30 cellular contexts compared by ENCODE assay signal in the genomic region with DNA sequence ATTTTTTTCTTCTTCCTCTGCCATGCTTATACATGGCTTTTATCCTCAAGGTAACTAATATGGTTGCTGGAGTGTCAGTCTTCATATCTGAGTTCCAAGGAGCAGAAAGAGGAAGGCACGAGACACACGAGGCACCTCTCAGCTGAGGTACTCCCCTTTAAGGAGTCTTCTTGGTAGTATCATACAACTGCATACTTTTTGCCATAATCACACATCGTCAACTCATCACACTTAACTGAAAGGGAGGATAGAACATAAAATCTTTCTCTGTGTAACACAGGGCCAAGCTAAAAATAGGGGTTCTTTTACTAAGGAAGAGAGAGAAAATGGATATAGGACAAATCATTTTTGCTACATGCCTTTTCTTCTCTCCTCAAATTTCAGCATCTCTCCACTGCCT.
"Had no signal": no experiment of that assay in that cellular context is flagged by ENCODE, and none has a peak within 500 bp of the region (broad histone marks: within the 10 kb centered on the region; RNA-seq: fewer than 3 reads in every experiment).

No MANE protein-coding gene starts in this region.

- DNase-seq: activated CD4-positive, alpha-beta memory T cell treated with anti-CD3 and anti-CD28 coated beads for 36 hours; activated CD4-positive, alpha-beta T cell treated with anti-CD3 and anti-CD28 coated beads for 36 hours; activated CD4-positive, alpha-beta T cell treated with anti-CD3 and anti-CD28 coated beads, Interleukin-2, amount 10 ng/mL, durations not matched to agents 24 days and 14 days; activated CD4-positive, CD25-positive, alpha-beta regulatory T cell; activated CD4-positive, CD25-positive, alpha-beta regulatory T cell treated with anti-CD3 and anti-CD28 coated beads, Interleukin-2, amount 50 U/mL, for 72 hours; activated CD8-positive, alpha-beta memory T cell treated with anti-CD3 and anti-CD28 coated beads, Interleukin-2, amount 10 ng/mL, durations not matched to agents 7 days and 5 days; activated CD8-positive, alpha-beta memory T cell treated with anti-CD3 and anti-CD28 coated beads, Interleukin-2, amount 50 U/mL, for 4 hours; activated CD8-positive, alpha-beta T cell treated with anti-CD3 and anti-CD28 coated beads, Interleukin-2, amount 10 ng/mL, durations not matched to agents 7 days and 5 days; activated effector memory CD4-positive, alpha-beta T cell treated with anti-CD3 and anti-CD28 coated beads, Interleukin-2, amount 50 U/mL, for 16 hours; activated naive CD4-positive, alpha-beta T cell treated with anti-CD3 and anti-CD28 coated beads for 36 hours; activated naive CD8-positive, alpha-beta T cell treated with anti-CD3 and anti-CD28 coated beads for 36 hours; activated naive CD8-positive, alpha-beta T cell treated with anti-CD3 and anti-CD28 coated beads, Interleukin-2, amount 50 U/mL, for 24 hours; activated T-cell treated with anti-CD3 and anti-CD28 coated beads, Interleukin-2, amount 50 U/mL, for 1 hour; activated T-cell treated with anti-CD3 and anti-CD28 coated beads, Interleukin-2, amount 50 U/mL, for 48 hours; adrenal gland; amygdala; aorta; body of pancreas; caudate nucleus; cortex of kidney; dermis blood vessel endothelial cell; effector CD4-positive, alpha-beta T cell; effector memory CD8-positive, alpha-beta T cell; erythroblast; foreskin keratinocyte; gastrocnemius medialis; glutamatergic neuron; heart left ventricle had no signal

- FAIRE-seq: colon had no signal

- H3K9me3 ChIP-seq: adrenal gland, body of pancreas, esophagus muscularis mucosa, gastrocnemius medialis, heart left ventricle had no signal

- H3K36me3 ChIP-seq: adrenal gland, esophagus muscularis mucosa, gastrocnemius medialis, heart left ventricle had no signal

- H3K27me3 ChIP-seq: body of pancreas, esophagus muscularis mucosa, foreskin keratinocyte, gastrocnemius medialis, heart left ventricle had no signal

- H3K4me3 ChIP-seq: adrenal gland, body of pancreas, esophagus muscularis mucosa, gastrocnemius medialis, heart left ventricle had no signal

- ATAC-seq: activated CD4-positive, alpha-beta T cell treated with anti-CD3 and anti-CD28 coated beads for 36 hours; activated CD8-positive, alpha-beta memory T cell treated with anti-CD3 and anti-CD28 coated beads, Interleukin-2, amount 10 ng/mL, durations not matched to agents 7 days and 5 days; activated CD8-positive, alpha-beta T cell treated with anti-CD3 and anti-CD28 coated beads, Interleukin-2, amount 10 ng/mL, durations not matched to agents 7 days and 5 days; activated naive CD8-positive, alpha-beta T cell treated with anti-CD3 and anti-CD28 coated beads, Interleukin-2, amount 50 U/mL, for 24 hours; body of pancreas; effector memory CD8-positive, alpha-beta T cell; foreskin keratinocyte; gastrocnemius medialis; heart left ventricle had no signal

- H3K27ac ChIP-seq: adrenal gland, body of pancreas, esophagus muscularis mucosa, foreskin keratinocyte, gastrocnemius medialis, heart left ventricle had no signal

- H3K4me1 ChIP-seq: adrenal gland, body of pancreas, esophagus muscularis mucosa, foreskin keratinocyte, gastrocnemius medialis had no signal
